ENCODE assay signal across 10 cellular contexts in genomic region chr2:186422226-186422625, GRCh38.
DNase-seq lines count a peak whose midpoint lies in the region; ATAC-seq lines count a peak whose summit lies in the region.
"Had no signal": no experiment of that assay in that cellular context is flagged by ENCODE, and none has a peak within 500 bp of the region (broad histone marks: within the 10 kb centered on the region; RNA-seq: fewer than 3 reads in every experiment).

No MANE protein-coding gene starts in this region.

- no peaks in the 10 kb centered on the region for H3K36me3 Mint-ChIP-seq in effector memory CD8-positive, alpha-beta T cell (ENCODE audit: insufficient read depth)

- peak; percentile 1 for DNase-seq in G401 (ENCODE audit: low spot score)
- peak; percentile 81 for DNase-seq in RPMI7951 (ENCODE audit: low read depth)
- DNase-seq in fibroblast of the conjunctiva (ENCODE audit: low read depth) = peak; percentile 85
- DNase-seq in renal cortical epithelial cell (ENCODE audit: low read depth) = peak; percentile 46
- no peak for DNase-seq in cerebellar nuclear complex (lab: John Stamatoyannopoulos, UW)
- DNase-seq in effector memory CD8-positive, alpha-beta T cell = no peak
- DNase-seq: NCI-H187, trophoblast cell had no signal

- no peaks in the 10 kb centered on the region for H3K27me3 Mint-ChIP-seq in effector memory CD8-positive, alpha-beta T cell

- H3K27ac Mint-ChIP-seq in effector memory CD8-positive, alpha-beta T cell = no peak overlapping the region

- ATAC-seq in HG02870 (IDR thresholded peaks at IDR 0.05; ENCODE audit: unreplicated experiment) = no peak
- no peak for ATAC-seq in GM18519 (IDR thresholded peaks at IDR 0.05; ENCODE audit: low FRiP score, unreplicated experiment)
- no peak for ATAC-seq in effector memory CD8-positive, alpha-beta T cell (replicated peaks)

- in situ Hi-C loops in G401 (cut with HindIII; ENCODE audit: low sequenced_read_pairs) = no loop called here

- H3K9me3 Mint-ChIP-seq in effector memory CD8-positive, alpha-beta T cell = no peaks in the 10 kb centered on the region

- no peak overlapping the region for H3K4me3 Mint-ChIP-seq in effector memory CD8-positive, alpha-beta T cell

- H3K4me1 Mint-ChIP-seq in effector memory CD8-positive, alpha-beta T cell (ENCODE audit: low read depth in 2 of 2) = peaks cover 0 to 4% of the 10 kb centered on the region in 2 donors

Comparison
In these comparisons a context has a peak if more than half of its experiments do, and no peak if none do; other contexts are left out.
1. DNase-seq: peak in G401 (single experiment), RPMI7951 (single experiment), fibroblast of the conjunctiva (single experiment) and renal cortical epithelial cell (single experiment); none in cerebellar nuclear complex (0 of 2) and effector memory CD8-positive, alpha-beta T cell (0 of 3).